ENCODE assay signal across 26 cellular contexts in the genomic region with DNA sequence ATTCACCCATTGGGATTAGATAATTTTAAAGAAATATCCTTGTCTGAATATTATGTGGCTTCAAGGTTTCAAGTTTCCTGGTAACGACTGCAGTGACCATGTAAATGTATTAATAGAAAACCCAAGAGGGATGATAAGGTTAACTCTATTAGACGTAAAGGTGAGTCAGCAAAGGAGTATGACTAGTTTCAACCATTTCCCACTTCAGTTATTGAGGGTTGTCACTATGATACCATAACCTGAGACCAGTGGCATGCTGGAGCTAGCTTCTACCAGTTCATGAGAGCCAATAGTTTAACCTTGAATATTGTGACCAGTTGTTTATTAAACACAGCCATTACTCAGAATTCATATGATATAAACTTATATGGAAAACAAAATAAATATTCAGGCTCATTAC.
DNase-seq lines count a peak whose midpoint lies in the region; ATAC-seq, FAIRE-seq and TF ChIP-seq lines count a peak whose summit lies in the region.
"Had no signal": no experiment of that assay in that cellular context is flagged by ENCODE, and none has a peak within 500 bp of the region (broad histone marks: within the 10 kb centered on the region; RNA-seq: fewer than 3 reads in every experiment).

No MANE protein-coding gene starts in this region.

- H4K20me1 ChIP-seq in OCI-LY3 (ENCODE audit: insufficient read depth, low read length): no peaks in the 10 kb centered on the region
- H4K20me1 ChIP-seq: BLaER1 had no signal

- DNase-seq in HFFc6: peak; percentile 10
- peak; percentile 56 for DNase-seq in bronchial epithelial cell (ENCODE audit: low read depth)
- DNase-seq in C1 segment of cervical spinal cord (lab: John Stamatoyannopoulos, UW): no peak
- DNase-seq in COR-L47 (lab: John Stamatoyannopoulos, UW): no peak
- DNase-seq in NCI-H345 treated with DMSO at 0.1 percent for 48 hours (lab: John Stamatoyannopoulos, UW; ENCODE audit: unreplicated experiment): no peak
- DNase-seq: ACHN; Calu3; CD4-positive, alpha-beta memory T cell; EL; GM23248; H9; NCI-H1694; NCI-H2081; NCI-H2171; NCI-H446 treated with DMSO at 0.1 percent for 48 hours; NCI-H526 treated with DMSO at 0.1 percent for 48 hours; T-helper 1 cell had no signal

- H3K79me2 ChIP-seq in OCI-LY3 (ENCODE audit: low read length): no peaks in the 10 kb centered on the region

- H3K4me1 Mint-ChIP-seq in HFFc6 (ENCODE audit: low read depth): no peaks in the 10 kb centered on the region; the same call in 1 of the 2 replicates
- H3K4me1 Mint-ChIP-seq: CD4-positive, alpha-beta memory T cell; H9 had no signal

- no peak overlapping the region for H3K4me3 Mint-ChIP-seq in HFFc6
- H3K4me3 Mint-ChIP-seq: CD4-positive, alpha-beta memory T cell; H9 had no signal

- no peak for ATAC-seq in GM19452 (IDR thresholded peaks at IDR 0.05; ENCODE audit: unreplicated experiment)
- ATAC-seq: Panc1, Right ventricle myocardium inferior had no signal

- no peaks in the 10 kb centered on the region for H3K9me3 Mint-ChIP-seq in HFFc6
- H3K9me3 Mint-ChIP-seq: CD4-positive, alpha-beta memory T cell; H9 had no signal

- no peaks in the 10 kb centered on the region for H3K36me3 Mint-ChIP-seq in HFFc6 (ENCODE audit: low read depth)
- H3K36me3 Mint-ChIP-seq: CD4-positive, alpha-beta memory T cell had no signal

- no peak overlapping the region for H3K27ac ChIP-seq in OCI-LY3 (ENCODE audit: low read length)
- H3K27ac ChIP-seq: BLaER1, GM23248, HL-60, KMS-11, SJSA1 had no signal

- no peak overlapping the region for H3K27ac Mint-ChIP-seq in HFFc6
- H3K27ac Mint-ChIP-seq: CD4-positive, alpha-beta memory T cell; H9 had no signal

- TF ChIP-seq CTCF in HFFc6 (IDR thresholded peaks at IDR 0.05) (no peak), OCI-LY3 (IDR thresholded peaks at IDR 0.05; ENCODE audit: low read depth, low read length) (no peak), bronchial epithelial cell (IDR thresholded peaks at IDR 0.05; ENCODE audit: insufficient read depth, low read length, severe bottlenecking) (no peak)

- H3K27me3 Mint-ChIP-seq in HFFc6 (ENCODE audit: insufficient read depth): no peaks in the 10 kb centered on the region
- H3K27me3 Mint-ChIP-seq: CD4-positive, alpha-beta memory T cell had no signal

- H2AFZ ChIP-seq in OCI-LY3 (ENCODE audit: low read depth, low read length): 0 out of 2 replicates have a peak overlapping the region, but pooled peaks have one; percentile 8
- H2AFZ ChIP-seq: GM23248 had no signal

- H3K36me3 ChIP-seq in OCI-LY3 (replicated peaks; ENCODE audit: low read depth, low read length) (no peaks in the 10 kb centered on the region), bronchial epithelial cell (ENCODE audit: control insufficient read depth, insufficient read depth, low read length) (no peaks in the 10 kb centered on the region)
- H3K36me3 ChIP-seq: BLaER1, SJSA1 had no signal

- H3K4me3 ChIP-seq in OCI-LY3 (ENCODE audit: low read length): no peak overlapping the region
- H3K4me3 ChIP-seq in bronchial epithelial cell (ENCODE audit: low read depth, low read length): no peak overlapping the region
- H3K4me3 ChIP-seq: BLaER1, GM23248, SJSA1 had no signal

- H3K27me3 ChIP-seq in OCI-LY3 (ENCODE audit: low read depth, low read length) (no peaks in the 10 kb centered on the region), bronchial epithelial cell (ENCODE audit: control insufficient read depth, insufficient read depth, low read length) (no peaks in the 10 kb centered on the region)
- H3K27me3 ChIP-seq: BLaER1, SJSA1 had no signal

- no peak overlapping the region for H3K9ac ChIP-seq in OCI-LY3 (ENCODE audit: low read length)
- H3K9ac ChIP-seq: BLaER1, GM23248, KMS-11 had no signal

- no peak for FAIRE-seq in bronchial epithelial cell (lab: Jason Lieb, UNC)
- FAIRE-seq: HTR-8/SVneo had no signal

- no peaks in the 10 kb centered on the region for H3K9me3 ChIP-seq in OCI-LY3 (ENCODE audit: insufficient read depth, low read length)
- H3K9me3 ChIP-seq: BLaER1, SJSA1 had no signal

- no peak overlapping the region for H3K4me2 ChIP-seq in OCI-LY3 (ENCODE audit: low read length)
- H3K4me2 ChIP-seq: BLaER1, KMS-11 had no signal

- no peaks in the 10 kb centered on the region for H3K4me1 ChIP-seq in OCI-LY3 (ENCODE audit: low read length)
- H3K4me1 ChIP-seq: BLaER1, SJSA1 had no signal

Comparison
In these comparisons a context has a peak if more than half of its experiments do, and no peak if none do; other contexts are left out.
1. DNase-seq: peak in HFFc6 (single experiment) and bronchial epithelial cell (single experiment); none in C1 segment of cervical spinal cord (0 of 14), COR-L47 (single experiment) and NCI-H345 treated with DMSO at 0.1 percent for 48 hours (single experiment).